10 cellular contexts compared by ENCODE assay signal in the genomic region with DNA sequence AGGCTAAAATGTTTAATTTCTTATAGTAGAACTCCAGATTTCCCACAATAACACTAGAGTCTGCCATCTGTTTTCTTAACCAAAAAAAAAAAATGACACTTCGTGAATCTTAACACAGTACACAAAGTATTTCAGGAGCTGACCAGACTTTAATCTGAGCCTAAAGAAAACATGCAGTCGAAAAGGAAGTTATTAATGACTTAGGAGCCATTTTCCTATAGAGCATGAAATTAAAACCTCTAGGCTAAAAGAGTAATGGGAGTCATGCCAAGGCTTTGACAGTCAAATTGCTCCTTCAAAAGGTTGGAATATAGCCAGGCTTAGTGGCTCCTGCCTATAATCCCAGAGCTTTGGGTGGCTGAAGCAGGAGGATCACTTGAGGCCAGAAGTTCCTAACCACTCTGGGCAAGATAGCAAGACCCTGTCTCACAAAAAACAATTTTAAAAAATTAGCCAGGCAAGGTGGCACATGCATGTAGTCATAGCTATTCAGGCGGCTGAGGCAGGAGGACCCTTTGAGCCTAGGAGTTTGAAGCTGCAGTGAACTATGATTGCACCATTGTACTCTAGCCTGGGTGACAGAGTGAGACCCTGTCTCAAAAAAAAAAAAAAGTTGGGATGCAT. TPM values are rescaled to one million over a fixed set of nuclear protein-coding genes. Genes with fewer than 3 reads are reported as not detected.
DNase-seq lines count a peak whose midpoint lies in the region; ATAC-seq and TF ChIP-seq lines count a peak whose summit lies in the region.
"Had no signal": no experiment of that assay in that cellular context is flagged by ENCODE, and none has a peak within 500 bp of the region (broad histone marks: within the 10 kb centered on the region; RNA-seq: fewer than 3 reads in every experiment).

No MANE protein-coding gene starts in this region.

- H3K9ac ChIP-seq in subcutaneous abdominal adipose tissue (ENCODE audit: low read length in 5 of 5): peak overlapping the region in 4 of 5 donors; percentile 4 to 64 (median 58)

- H3K4me3 ChIP-seq in foreskin fibroblast (ENCODE audit: low read depth in 1 of 2, low read length in 2 of 2) (peak overlapping the region in 1 of 2 donors; percentile 15), subcutaneous abdominal adipose tissue (ENCODE audit: low read depth in 1 of 5, low read length in 5 of 5) (peak overlapping the region; percentile 26 to 57 (median 37))

- DNase-seq in LHCN-M2 (ENCODE audit: low read depth): peak; percentile 17
- DNase-seq in NCI-H748 treated with DMSO at 0.1 percent for 48 hours (lab: John Stamatoyannopoulos, UW): peak; percentile 23
- DNase-seq in foreskin fibroblast: peak; percentile 2 to 14
- DNase-seq in cerebellar nuclear complex (lab: John Stamatoyannopoulos, UW): no peak
- DNase-seq: activated CD4-positive, alpha-beta T cell treated with anti-CD3 and anti-CD28 coated beads, Interleukin-2, amount 50 U/mL, for 48 hours; effector memory CD4-positive, alpha-beta T cell; naive thymus-derived CD4-positive, alpha-beta T cell had no signal

- peaks cover 0 to 11% (median 9%) of the 10 kb centered on the region in 5 donors for H3K4me1 ChIP-seq in subcutaneous abdominal adipose tissue (ENCODE audit: control insufficient read depth in 5 of 5, insufficient read depth in 5 of 5, low read length in 5 of 5)

- H3K36me3 ChIP-seq in subcutaneous abdominal adipose tissue (ENCODE audit: control insufficient read depth in 5 of 5, insufficient read depth in 5 of 5, low read length in 5 of 5): no peaks in the 10 kb centered on the region

- H3K27me3 ChIP-seq in subcutaneous abdominal adipose tissue (ENCODE audit: control insufficient read depth in 5 of 5, insufficient read depth in 4 of 5, low read length in 5 of 5): no peaks in the 10 kb centered on the region

- TF ChIP-seq CTCF in foreskin fibroblast (IDR thresholded peaks at IDR 0.05; ENCODE audit: low read depth, low read length): no peak

- peaks cover 0 to 2% (median 0%) of the 10 kb centered on the region in 5 donors for H3K9me3 ChIP-seq in subcutaneous abdominal adipose tissue (ENCODE audit: control insufficient read depth in 5 of 5, low read length in 5 of 5)

- ATAC-seq in GM18858 (IDR thresholded peaks at IDR 0.05; ENCODE audit: unreplicated experiment) (no peak), GM18909 (IDR thresholded peaks at IDR 0.05; ENCODE audit: poor library complexity, unreplicated experiment) (no peak)
- ATAC-seq: naive thymus-derived CD4-positive, alpha-beta T cell had no signal

- H3K27ac ChIP-seq in subcutaneous abdominal adipose tissue (ENCODE audit: low read depth, low read length): peak overlapping the region; percentile 74

RNA-seq across cellular contexts. Expression of a gene that starts 13.6 kb away (rescaled TPM):
- 57.1 and 58.2 TPM in 2 replicates for total RNA-seq in LHCN-M2 (2014; rRNA removed)
- polyA plus RNA-seq in LHCN-M2 (2012): 47.4 TPM

Comparison
In these comparisons a context has a peak if more than half of its experiments do, and no peak if none do; other contexts are left out.
1. DNase-seq: peak in LHCN-M2 (single experiment), NCI-H748 treated with DMSO at 0.1 percent for 48 hours (single experiment) and foreskin fibroblast (2 of 2); none in cerebellar nuclear complex (0 of 2).